27 cellular contexts compared by ENCODE assay signal in genomic region chr1:27759236-27759635, GRCh38.
"Had no signal": no experiment of that assay in that cellular context is flagged by ENCODE, and none has a peak within 500 bp of the region (broad histone marks: within the 10 kb centered on the region; RNA-seq: fewer than 3 reads in every experiment).

No MANE protein-coding gene starts in this region.

- DNase-seq: naive B cell; naive thymus-derived CD8-positive, alpha-beta T cell; nephron progenitor cell; nucleus accumbens; pancreas; psoas muscle; right cardiac atrium; right lobe of liver; sigmoid colon; small intestine; stimulated activated CD4-positive, alpha-beta T cell treated with anti-CD3 and anti-CD28 coated beads, Interleukin-15, amount 100 ng/mL, for 24 hours; stimulated activated CD4-positive, alpha-beta T cell treated with anti-CD3 and anti-CD28 coated beads, Interleukin-2, amount 100 ng/mL, for 24 hours; stimulated activated CD4-positive, alpha-beta T cell treated with anti-CD3 and anti-CD28 coated beads, Interleukin-2, amount 100 ng/mL, for 48 hours; stimulated activated CD4-positive, alpha-beta T cell treated with anti-CD3 and anti-CD28 coated beads, Interleukin-4, amount 100 ng/mL, for 24 hours; stimulated activated naive B cell treated with anti-CD40 and anti-IgM and Interleukin-4, amounts not matched to agents 10 μg/mL and 1 μg/mL and 100 μg/mL, for 72 hours; stimulated activated naive CD4-positive, alpha-beta T cell treated with Interleukin-2 at 50 U/mL for 16 hours; stomach; tibial artery; transverse colon; upper lobe of right lung; uterus had no signal

- H3K4me3 Mint-ChIP-seq: naive B cell; naive thymus-derived CD8-positive, alpha-beta T cell; natural killer cell treated with Interleukin-12 subunit alpha and Interleukin-12 subunit beta and Interleukin-15 and Interleukin-18, amount 100 ng/mL, for 72 hours; nephron progenitor cell; neural crest cell; stimulated activated naive B cell treated with anti-CD40 and anti-IgM and Interleukin-4, amounts not matched to agents 10 μg/mL and 1 μg/mL and 100 μg/mL, for 72 hours; stimulated activated naive CD8-positive, alpha-beta T cell treated with anti-CD3 and anti-CD28 coated beads, Interleukin-15, Interleukin-2, amounts not matched to agents 100 ng/mL and 50 ng/mL, for 24 hours; type B pancreatic cell had no signal

- ATAC-seq: naive thymus-derived CD8-positive, alpha-beta T cell; natural killer cell treated with Interleukin-12 subunit alpha and Interleukin-12 subunit beta and Interleukin-15 and Interleukin-18, amount 100 ng/mL, for 72 hours; pancreas; psoas muscle; right cardiac atrium; right lobe of liver; stimulated activated naive B cell treated with anti-CD40 and anti-IgM and Interleukin-4, amounts not matched to agents 10 μg/mL and 1 μg/mL and 100 μg/mL, for 72 hours; upper lobe of right lung had no signal

- H3K27me3 Mint-ChIP-seq: naive B cell; naive thymus-derived CD8-positive, alpha-beta T cell; natural killer cell treated with Interleukin-12 subunit alpha and Interleukin-12 subunit beta and Interleukin-15 and Interleukin-18, amount 100 ng/mL, for 72 hours; stimulated activated naive B cell treated with anti-CD40 and anti-IgM and Interleukin-4, amounts not matched to agents 10 μg/mL and 1 μg/mL and 100 μg/mL, for 72 hours; stimulated activated naive CD8-positive, alpha-beta T cell treated with anti-CD3 and anti-CD28 coated beads, Interleukin-15, Interleukin-2, amounts not matched to agents 100 ng/mL and 50 ng/mL, for 24 hours; type B pancreatic cell had no signal

- H3K27ac Mint-ChIP-seq: nephron progenitor cell; stimulated activated naive B cell treated with anti-CD40 and anti-IgM and Interleukin-4, amounts not matched to agents 10 μg/mL and 1 μg/mL and 100 μg/mL, for 72 hours; stimulated activated naive CD8-positive, alpha-beta T cell treated with anti-CD3 and anti-CD28 coated beads, Interleukin-15, Interleukin-2, amounts not matched to agents 100 ng/mL and 50 ng/mL, for 24 hours; type B pancreatic cell had no signal

- H3K27ac ChIP-seq: neutrophil, pancreas, psoas muscle, right lobe of liver, stomach, thoracic aorta, tibial artery, transverse colon, upper lobe of right lung, uterus had no signal

- H3K9me3 ChIP-seq: neutrophil, pancreas, psoas muscle, right lobe of liver, sigmoid colon, stomach, thoracic aorta, tibial artery, transverse colon, upper lobe of right lung, uterus had no signal

- H3K9me3 Mint-ChIP-seq: naive B cell; naive thymus-derived CD8-positive, alpha-beta T cell; natural killer cell treated with Interleukin-12 subunit alpha and Interleukin-12 subunit beta and Interleukin-15 and Interleukin-18, amount 100 ng/mL, for 72 hours; nephron progenitor cell; neural crest cell; stimulated activated naive B cell treated with anti-CD40 and anti-IgM and Interleukin-4, amounts not matched to agents 10 μg/mL and 1 μg/mL and 100 μg/mL, for 72 hours; stimulated activated naive CD8-positive, alpha-beta T cell treated with anti-CD3 and anti-CD28 coated beads, Interleukin-15, Interleukin-2, amounts not matched to agents 100 ng/mL and 50 ng/mL, for 24 hours; type B pancreatic cell had no signal

- H3K4me1 ChIP-seq: pancreas, stomach, tibial artery, transverse colon, upper lobe of right lung, uterus had no signal

- H3K4me1 Mint-ChIP-seq: naive B cell; naive thymus-derived CD8-positive, alpha-beta T cell; nephron progenitor cell; neural crest cell; stimulated activated naive B cell treated with anti-CD40 and anti-IgM and Interleukin-4, amounts not matched to agents 10 μg/mL and 1 μg/mL and 100 μg/mL, for 72 hours had no signal

- H3K27me3 ChIP-seq: neutrophil, pancreas, right lobe of liver, sigmoid colon, stomach, tibial artery, transverse colon, upper lobe of right lung, uterus had no signal

- H3K4me3 ChIP-seq: pancreas, psoas muscle, right lobe of liver, sigmoid colon, stomach, thoracic aorta, tibial artery, transverse colon, upper lobe of right lung, uterus had no signal
